Comparison of ENCODE assay signal across 11 cellular contexts in the genomic region with DNA sequence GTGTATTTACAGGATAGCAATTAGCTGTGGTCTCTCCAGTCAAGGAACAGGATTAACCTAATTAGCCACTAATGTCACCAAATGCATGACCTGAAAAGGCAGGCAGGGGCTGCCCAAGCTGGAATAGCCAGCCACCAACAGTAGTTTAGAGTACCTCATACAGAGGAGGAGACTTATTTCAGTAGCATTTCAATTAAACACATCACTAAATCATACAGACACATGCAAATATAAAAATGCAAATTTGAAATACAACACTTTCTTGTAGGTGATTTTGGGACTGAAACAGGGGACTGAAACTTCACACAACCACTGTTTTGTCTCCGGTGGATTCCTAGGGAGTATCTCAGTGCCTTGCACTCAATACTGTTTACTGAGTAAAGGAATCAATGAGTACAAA. TPM values are rescaled to one million over a fixed set of nuclear protein-coding genes. Genes with fewer than 3 reads are reported as not detected.
DNase-seq lines count a peak whose midpoint lies in the region; ATAC-seq, FAIRE-seq and TF ChIP-seq lines count a peak whose summit lies in the region.
"Had no signal": no experiment of that assay in that cellular context is flagged by ENCODE, and none has a peak within 500 bp of the region (broad histone marks: within the 10 kb centered on the region; RNA-seq: fewer than 3 reads in every experiment).

No MANE protein-coding gene starts in this region.

- H2AFZ ChIP-seq in OCI-LY7 (ENCODE audit: low read length): peak overlapping the region; percentile 76; the same call in 1 of the 2 replicates

- intact Hi-C loops in OCI-LY7 (cut with micrococcal nuclease; ENCODE audit: unreplicated experiment): loop anchor here (2.0 to 5.0 kb wide), 3 partner anchors 231 to 720 kb away; a partner anchor contains a TSS

- peak; percentile 93 for FAIRE-seq in GM12892 (lab: Jason Lieb, UNC)

- no peaks in the 10 kb centered on the region for H4K20me1 ChIP-seq in OCI-LY7 (ENCODE audit: insufficient read depth, low read length)

- peak overlapping the region; percentile 81 for H3K4me2 ChIP-seq in OCI-LY7 (ENCODE audit: low read length)

- no peak for TF ChIP-seq CTCF in OCI-LY7 (conservative IDR thresholded peaks at IDR 0.05; ENCODE audit: low read length)

- peaks cover 56% of the 10 kb centered on the region for H3K4me1 ChIP-seq in OCI-LY7 (ENCODE audit: insufficient read depth, low read length, poor library complexity, severe bottlenecking)

- POLR2A ChIA-PET in OCI-LY7 (lab: Charles Lee): interaction anchor here (0.5 to 2.4 kb wide), 11 partner anchors 10 to 1378 kb away, joined by 3 to 11 read pairs (median 3); no protein-coding TSS in a partner anchor

- H3K9me3 ChIP-seq in OCI-LY7 (ENCODE audit: low read length): peaks cover 8% of the 10 kb centered on the region; the same call in 1 of the 2 replicates

- ATAC-seq in GM19395 (IDR thresholded peaks at IDR 0.05; ENCODE audit: unreplicated experiment) (peak; percentile 78), HG02973 (IDR thresholded peaks at IDR 0.05; ENCODE audit: unreplicated experiment) (peak; percentile 82)

- H3K9me2 ChIP-seq in OCI-LY7 (ENCODE audit: insufficient read depth, low read length): no peaks in the 10 kb centered on the region

- no peak for DNase-seq in GM12892 (ENCODE audit: insufficient read length)
- DNase-seq in OCI-LY7 (ENCODE audit: low spot score): peak; percentile 53
- no peak for DNase-seq in NCI-H2171 treated with DMSO at 0.1 percent for 48 hours (lab: John Stamatoyannopoulos, UW)
- no peak for DNase-seq in EL
- no peak for DNase-seq in iPS-NIHi7 (ENCODE audit: extremely low spot score)
- DNase-seq in effector CD8-positive, alpha-beta T cell (lab: John Stamatoyannopoulos, UW): no peak
- DNase-seq: NCI-H774, nucleus accumbens had no signal

- BruUV-seq in OCI-LY7 (replicated peaks; lab: Mats Ljungman, UMichigan): no TSS peak

- peaks cover 19% of the 10 kb centered on the region for H3K36me3 ChIP-seq in OCI-LY7 (ENCODE audit: insufficient read depth, low read length)
- H3K36me3 ChIP-seq: cardiac muscle cell had no signal

- H3K4me3 ChIP-seq in OCI-LY7 (ENCODE audit: low read depth, low read length, poor library complexity, severe bottlenecking): peak overlapping the region; percentile 78
- H3K4me3 ChIP-seq: cardiac muscle cell had no signal

- peaks cover 42% of the 10 kb centered on the region for H3K79me2 ChIP-seq in OCI-LY7 (ENCODE audit: insufficient read depth, low read depth, low read length)

- H3K27ac ChIP-seq in OCI-LY7 (ENCODE audit: low read depth, low read length, poor library complexity, severe bottlenecking): peak overlapping the region; percentile 97
- H3K27ac ChIP-seq: cardiac muscle cell had no signal

- no peak for TF ChIP-seq POLR2A in GM12892 (IDR thresholded peaks at IDR 0.05; ENCODE audit: low read depth, low read length)

- CTCF ChIA-PET in OCI-LY7 (lab: Charles Lee; ENCODE audit: unreplicated experiment): no interaction called here

RNA-seq across cellular contexts. Expression of a gene that starts 0.6 kb away (rescaled TPM):
- polyA plus RNA-seq in GM12892 (2012; ENCODE audit: missing spikeins): 1.5 TPM
- total RNA-seq in OCI-LY7 (2014; rRNA removed; shearing (Covaris generic)): 15.7 and 23.8 TPM in 2 replicates
- 36.8 and 37.8 TPM in 2 replicates for total RNA-seq in OCI-LY7 (2022)
- total RNA-seq: cardiac muscle cell had no signal
